15 cellular contexts compared by ENCODE assay signal in the genomic region with DNA sequence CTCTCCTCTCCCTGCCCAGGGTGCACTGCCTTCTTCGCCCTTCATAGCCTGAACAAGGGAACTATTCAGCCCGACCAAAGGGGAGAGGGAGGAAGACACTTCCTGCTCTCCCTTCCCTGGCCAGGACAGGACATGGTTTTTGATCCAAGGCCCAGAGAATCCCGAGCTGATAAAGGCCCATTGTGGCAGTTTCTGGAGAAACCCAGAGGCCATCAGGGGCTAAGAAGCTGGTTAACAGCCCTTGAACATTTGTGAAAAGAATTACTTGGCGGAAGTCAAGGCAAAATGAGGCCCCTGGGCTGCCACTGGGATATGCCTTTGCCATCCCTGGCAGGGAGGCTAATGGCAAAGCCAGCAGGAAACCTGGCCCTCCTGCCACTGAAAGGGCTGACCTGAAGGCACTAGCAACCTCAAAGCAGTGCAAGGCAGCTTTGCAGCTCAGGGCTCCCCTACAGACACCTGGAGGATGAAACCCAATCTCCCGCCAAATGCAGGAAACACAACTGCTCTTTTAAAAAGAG. TPM values are rescaled to one million over a fixed set of nuclear protein-coding genes. Genes with fewer than 3 reads are reported as not detected.
A peak's percentile ranks its signal among the peaks of the same experiment; 100 is the strongest.
DNase-seq lines count a peak whose midpoint lies in the region; TF ChIP-seq lines count a peak whose summit lies in the region.
"Had no signal": no experiment of that assay in that cellular context is flagged by ENCODE, and none has a peak within 500 bp of the region (broad histone marks: within the 10 kb centered on the region; RNA-seq: fewer than 3 reads in every experiment).

No MANE protein-coding gene starts in this region.

- H3K9me3 ChIP-seq in ascending aorta (no peaks in the 10 kb centered on the region), OCI-LY7 (ENCODE audit: low read length) (no peaks in the 10 kb centered on the region)
- H3K9me3 ChIP-seq: BE2C, MG63 had no signal

- CTCF ChIA-PET in OCI-LY7 (lab: Charles Lee; ENCODE audit: unreplicated experiment): no interaction called here

- no peaks in the 10 kb centered on the region for H4K20me1 ChIP-seq in OCI-LY7 (ENCODE audit: insufficient read depth, low read length)

- H3K4me3 ChIP-seq in ascending aorta: no peak overlapping the region
- H3K4me3 ChIP-seq in OCI-LY7 (ENCODE audit: low read depth, low read length, poor library complexity, severe bottlenecking): no peak overlapping the region
- H3K4me3 ChIP-seq: GM12878, lung, MG63 had no signal

- H3K27ac ChIP-seq in ascending aorta (no peak overlapping the region), OCI-LY7 (ENCODE audit: low read depth, low read length, poor library complexity, severe bottlenecking) (no peak overlapping the region)
- H3K27ac ChIP-seq: parathyroid adenoma had no signal

- H3K4me2 ChIP-seq in OCI-LY7 (ENCODE audit: low read length): no peak overlapping the region

- H3K36me3 ChIP-seq in ascending aorta: peaks cover 31 to 39% of the 10 kb centered on the region in 2 donors
- peaks cover 49% of the 10 kb centered on the region for H3K36me3 ChIP-seq in OCI-LY7 (ENCODE audit: insufficient read depth, low read length)

- POLR2A ChIA-PET in OCI-LY7 (lab: Charles Lee): no interaction called here

- no peaks in the 10 kb centered on the region for H3K9me2 ChIP-seq in OCI-LY7 (ENCODE audit: insufficient read depth, low read length)

- peak; percentile 94 for DNase-seq in COLO829 (ENCODE audit: low spot score)
- peak; percentile 17 for DNase-seq in NCI-H524 treated with DMSO at 0.1 percent for 48 hours (lab: John Stamatoyannopoulos, UW)
- DNase-seq in foreskin melanocyte: peak; percentile 98
- peak in 41 of 56 donors; percentile 12 to 75 (median 43) for DNase-seq in nucleus accumbens (lab: John Stamatoyannopoulos, UW)
- DNase-seq in ascending aorta (ENCODE audit: low spot score in 2 of 2): no peak
- DNase-seq in activated T-cell treated with anti-CD3 and anti-CD28 coated beads for 4 hours: no peak
- DNase-seq in NCI-H2081 treated with DMSO at 0.1 percent for 48 hours (lab: John Stamatoyannopoulos, UW): no peak
- DNase-seq in OCI-LY7 (ENCODE audit: low spot score): no peak
- DNase-seq: BE2C, cortex of kidney, MG63, NCI-H2081 had no signal

- no peaks in the 10 kb centered on the region for H3K79me2 ChIP-seq in OCI-LY7 (ENCODE audit: insufficient read depth, low read depth, low read length)
- H3K79me2 ChIP-seq: parathyroid adenoma had no signal

- no TSS peak for BruUV-seq in OCI-LY7 (replicated peaks; lab: Mats Ljungman, UMichigan)

- intact Hi-C loops in ascending aorta (cut with DNase I): no loop called here
- intact Hi-C loops in OCI-LY7 (cut with micrococcal nuclease; ENCODE audit: unreplicated experiment): no loop called here

- no peaks in the 10 kb centered on the region for H3K27me3 ChIP-seq in ascending aorta
- H3K27me3 ChIP-seq: BE2C, MG63 had no signal

- H2AFZ ChIP-seq in OCI-LY7 (ENCODE audit: low read length): no peak overlapping the region
- H2AFZ ChIP-seq: parathyroid adenoma had no signal

- H3K4me1 ChIP-seq in ascending aorta (no peaks in the 10 kb centered on the region), OCI-LY7 (ENCODE audit: insufficient read depth, low read length, poor library complexity, severe bottlenecking) (peaks cover 11% of the 10 kb centered on the region)
- H3K4me1 ChIP-seq: BE2C, parathyroid adenoma had no signal

- TF ChIP-seq CTCF in ascending aorta (IDR thresholded peaks at IDR 0.05): no peak
- no peak for TF ChIP-seq CTCF in OCI-LY7 (conservative IDR thresholded peaks at IDR 0.05; ENCODE audit: low read length)

RNA-seq across cellular contexts. Expression of gene PHB1, which starts 12.7 kb away (rescaled TPM):
- total RNA-seq in ascending aorta (79.6 TPM), OCI-LY7 (2022) (175 and 217 TPM in 2 replicates)
- total RNA-seq in OCI-LY7 (2014; rRNA removed; shearing (Covaris generic)): 131 and 137 TPM in 2 replicates

RNA-seq across cellular contexts. Expression of gene ZNF652, which starts 40.0 kb away (rescaled TPM):
- 13.5 TPM for total RNA-seq in ascending aorta
- total RNA-seq in OCI-LY7 (2014; rRNA removed; shearing (Covaris generic)): 35.4 and 36.8 TPM in 2 replicates
- 69.7 and 81.0 TPM in 2 replicates for total RNA-seq in OCI-LY7 (2022)

Comparison
In these comparisons a context has a peak if more than half of its experiments do, and no peak if none do; other contexts are left out.
1. DNase-seq: peak in COLO829 (single experiment), NCI-H524 treated with DMSO at 0.1 percent for 48 hours (single experiment), foreskin melanocyte (single experiment) and nucleus accumbens (41 of 56); none in ascending aorta (0 of 2), activated T-cell treated with anti-CD3 and anti-CD28 coated beads for 4 hours (single experiment), NCI-H2081 treated with DMSO at 0.1 percent for 48 hours (single experiment) and OCI-LY7 (single experiment).